1 cellular context compared by ENCODE assay signal in genomic region chr1:209989525-209989924, GRCh38.
TF ChIP-seq lines count a peak whose summit lies in the region.

No MANE protein-coding gene starts in this region.

TF ChIP-seq in GM23338, 12 proteins besides CTCF, POLR2A, EP300 and RAD21 (continued from another document):
- no peak for TF ChIP-seq ZNF462 (CRISPR knock-in tag; IDR thresholded peaks at IDR 0.05)
